ENCODE assay signal across 1 cellular context in genomic region chr3:155995525-155996370, GRCh38.
TF ChIP-seq lines count a peak whose summit lies in the region.

No MANE protein-coding gene starts in this region.

TF ChIP-seq in GM23338, 12 proteins besides CTCF, POLR2A, EP300 and RAD21:
- TF ChIP-seq REST (IDR thresholded peaks at IDR 0.05; ENCODE audit: unreplicated experiment) (no peak), ZNF114 (CRISPR knock-in tag; IDR thresholded peaks at IDR 0.05) (no peak), NANOG (IDR thresholded peaks at IDR 0.05; ENCODE audit: borderline replicate concordance) (no peak)
